16 cellular contexts compared by ENCODE assay signal in the genomic region with DNA sequence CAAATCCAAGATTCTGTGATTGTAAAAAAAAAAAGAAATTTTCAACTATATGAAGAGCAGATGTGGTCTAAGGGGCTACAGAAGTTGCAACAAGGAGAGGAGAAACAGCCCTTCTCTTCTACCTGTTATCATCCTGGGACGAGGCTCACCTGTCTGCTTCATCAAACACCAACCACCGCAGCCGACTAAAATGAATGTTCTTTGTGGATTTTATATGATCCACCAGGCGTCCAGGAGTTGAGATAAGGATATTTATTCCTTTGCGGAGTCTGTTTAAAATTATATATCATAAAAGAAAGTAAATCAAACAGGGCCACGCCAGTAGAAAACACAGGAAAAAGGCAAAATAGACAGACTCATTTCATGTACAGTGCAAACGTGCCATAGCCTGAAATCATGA. TPM values are rescaled to one million over a fixed set of nuclear protein-coding genes. Genes with fewer than 3 reads are reported as not detected.
DNase-seq lines count a peak whose midpoint lies in the region; ATAC-seq and TF ChIP-seq lines count a peak whose summit lies in the region.
"Had no signal": no experiment of that assay in that cellular context is flagged by ENCODE, and none has a peak within 500 bp of the region (broad histone marks: within the 10 kb centered on the region; RNA-seq: fewer than 3 reads in every experiment).

No MANE protein-coding gene starts in this region.

- peaks cover 43% of the 10 kb centered on the region for H3F3A ChIP-seq in GM23248 (ENCODE audit: insufficient read depth)

- H3K4me3 Mint-ChIP-seq in CD8-positive, alpha-beta memory T cell = no peak overlapping the region

- H3K27me3 ChIP-seq in GM23248 (replicated peaks; ENCODE audit: insufficient read depth) (no peaks in the 10 kb centered on the region), SJSA1 (replicated peaks) (no peaks in the 10 kb centered on the region), fibroblast of lung (ENCODE audit: control insufficient read depth, insufficient read depth, low read length) (no peaks in the 10 kb centered on the region), osteoblast (ENCODE audit: insufficient read depth, low read length) (no peaks in the 10 kb centered on the region)
- H3K27me3 ChIP-seq in CD8-positive, alpha-beta memory T cell (ENCODE audit: insufficient read depth, low read length, poor library complexity, severe bottlenecking) = no peaks in the 10 kb centered on the region
- H3K27me3 ChIP-seq: BLaER1 treated with 17β-estradiol and CSF1 and Interleukin-3, amounts not matched to agents 10 nM and 100 nM had no signal

- H3K4me1 Mint-ChIP-seq in CD8-positive, alpha-beta memory T cell = no peaks in the 10 kb centered on the region

- POLR2A ChIA-PET in CD8-positive, alpha-beta memory T cell (lab: Charles Lee) = no interaction called here
- POLR2A ChIA-PET in RWPE1 (lab: Yijun Ruan, JAX; ENCODE audit: low non-redundant PET) = no interaction called here

- in situ Hi-C loops in GM23248 (cut with MboI) = no loop called here

- no peaks in the 10 kb centered on the region for H3K27me3 Mint-ChIP-seq in CD8-positive, alpha-beta memory T cell

- H3K4me1 ChIP-seq in GM23248 (ENCODE audit: insufficient read depth) (peaks cover 20% of the 10 kb centered on the region), SJSA1 (replicated peaks) (peaks cover 28% of the 10 kb centered on the region), fibroblast of lung (ENCODE audit: control insufficient read depth, extremely low read depth, insufficient read depth, low read length) (peaks cover 12% of the 10 kb centered on the region), osteoblast (ENCODE audit: insufficient read depth, low read length) (peaks cover 30% of the 10 kb centered on the region)
- no peaks in the 10 kb centered on the region for H3K4me1 ChIP-seq in CD8-positive, alpha-beta memory T cell (ENCODE audit: insufficient read depth, low read length)
- H3K4me1 ChIP-seq: A549; BLaER1 treated with 17β-estradiol and CSF1 and Interleukin-3, amounts not matched to agents 10 nM and 100 nM had no signal

- WGBS in GM23248 (ENCODE audit: low coverage in 1 of 2, low lambda C conversion rate in 2 of 2, missing lambda C conversion rate in 2 of 2), 2 experiments = 98% methylated on average over 7 of the region's 7 CpGs

- TF ChIP-seq CTCF in fibroblast of lung (conservative IDR thresholded peaks at IDR 0.05 in 1 of 2, IDR thresholded peaks at IDR 0.05 in 1 of 2; ENCODE audit: low read depth in 1 of 2, low read length in 2 of 2) (no peak), osteoblast (IDR thresholded peaks at IDR 0.05; ENCODE audit: extremely low read depth, low read depth, low read length) (no peak), omental fat pad (IDR thresholded peaks at IDR 0.05) (no peak), RWPE1 (conservative IDR thresholded peaks at IDR 0.05; ENCODE audit: low read depth) (no peak)

- H4K20me1 ChIP-seq in GM23248 (ENCODE audit: insufficient read depth) (no peaks in the 10 kb centered on the region), fibroblast of lung (ENCODE audit: control insufficient read depth, extremely low read depth, insufficient read depth, low read length) (no peaks in the 10 kb centered on the region), osteoblast (ENCODE audit: insufficient read depth, low read length) (peaks cover 3% of the 10 kb centered on the region)

- H3K36me3 Mint-ChIP-seq in CD8-positive, alpha-beta memory T cell = peaks cover 10 to 93% (median 24%) of the 10 kb centered on the region in 3 donors

- CTCF ChIA-PET in CD8-positive, alpha-beta memory T cell (lab: Charles Lee) = no interaction called here
- CTCF ChIA-PET in RWPE1 (lab: Yijun Ruan, JAX) = no interaction called here

- H3K27ac ChIP-seq in GM23248 = peak overlapping the region; percentile 86
- H3K27ac ChIP-seq in SJSA1 = peak overlapping the region; percentile 68; the same call in 1 of the 2 replicates
- H3K27ac ChIP-seq in fibroblast of lung (ENCODE audit: insufficient read depth, low read length) = peak overlapping the region; percentile 80
- H3K27ac ChIP-seq in osteoblast (ENCODE audit: low read depth, low read length) = peak overlapping the region; percentile 91
- H3K27ac ChIP-seq in CD8-positive, alpha-beta memory T cell (ENCODE audit: low read depth, low read length) = no peak overlapping the region
- no peak overlapping the region for H3K27ac ChIP-seq in RWPE1
- H3K27ac ChIP-seq: A549; BLaER1 treated with 17β-estradiol and CSF1 and Interleukin-3, amounts not matched to agents 10 nM and 100 nM had no signal

- H3K9me2 ChIP-seq in GM23248 (ENCODE audit: insufficient read depth) = no peaks in the 10 kb centered on the region

- H3K4me3 ChIP-seq in GM23248 (no peak overlapping the region), SJSA1 (no peak overlapping the region), fibroblast of lung (replicated peaks in 1 of 4; ENCODE audit: control extremely low read depth in 1 of 4, insufficient read depth in 1 of 4, low read depth in 3 of 4, low read length in 4 of 4) (no peak overlapping the region), osteoblast (ENCODE audit: insufficient read depth, low read length) (no peak overlapping the region)
- H3K4me3 ChIP-seq in CD8-positive, alpha-beta memory T cell (ENCODE audit: low read length) = no peak overlapping the region
- H3K4me3 ChIP-seq: A549; BLaER1 treated with 17β-estradiol and CSF1 and Interleukin-3, amounts not matched to agents 10 nM and 100 nM had no signal

- peaks cover 49% of the 10 kb centered on the region for H3K36me3 ChIP-seq in GM23248 (ENCODE audit: low read depth)
- H3K36me3 ChIP-seq in SJSA1 = peaks cover 67% of the 10 kb centered on the region
- peaks cover 10% of the 10 kb centered on the region for H3K36me3 ChIP-seq in fibroblast of lung (ENCODE audit: control insufficient read depth, insufficient read depth, low read length)
- H3K36me3 ChIP-seq in osteoblast (ENCODE audit: insufficient read depth, low read length) = peaks cover 67% of the 10 kb centered on the region
- peaks cover 48% of the 10 kb centered on the region for H3K36me3 ChIP-seq in CD8-positive, alpha-beta memory T cell (ENCODE audit: insufficient read depth, low read length)

- no peaks in the 10 kb centered on the region for H3K9me3 ChIP-seq in GM23248 (ENCODE audit: low read depth)
- no peaks in the 10 kb centered on the region for H3K9me3 ChIP-seq in SJSA1 (replicated peaks)
- no peaks in the 10 kb centered on the region for H3K9me3 ChIP-seq in fibroblast of lung (ENCODE audit: control insufficient read depth, insufficient read depth, low read depth, low read length)
- no peaks in the 10 kb centered on the region for H3K9me3 ChIP-seq in osteoblast (ENCODE audit: low read depth, low read length)
- H3K9me3 ChIP-seq in CD8-positive, alpha-beta memory T cell (ENCODE audit: low read length) = no peaks in the 10 kb centered on the region
- H3K9me3 ChIP-seq: A549; BLaER1 treated with 17β-estradiol and CSF1 and Interleukin-3, amounts not matched to agents 10 nM and 100 nM had no signal

- no peaks in the 10 kb centered on the region for H3K9me3 Mint-ChIP-seq in CD8-positive, alpha-beta memory T cell

- no peak overlapping the region for H3K27ac Mint-ChIP-seq in CD8-positive, alpha-beta memory T cell

- H3K9ac ChIP-seq in GM23248 (peak overlapping the region; percentile 67), fibroblast of lung (ENCODE audit: insufficient read depth, low read length) (no peak overlapping the region)
- H3K9ac ChIP-seq: BLaER1 treated with 17β-estradiol and CSF1 and Interleukin-3, amounts not matched to agents 10 nM and 100 nM had no signal

- H3K79me2 ChIP-seq in GM23248 (ENCODE audit: insufficient read depth) (no peaks in the 10 kb centered on the region), fibroblast of lung (ENCODE audit: control insufficient read depth, insufficient read depth, low read length) (no peaks in the 10 kb centered on the region), osteoblast (ENCODE audit: insufficient read depth, low read length) (no peaks in the 10 kb centered on the region)

- DNase-seq in GM23248 = no peak
- DNase-seq in SJSA1 (ENCODE audit: low read depth in 1 of 2, low spot score in 2 of 2) = no peak
- no peak for DNase-seq in fibroblast of lung (ENCODE audit: low read depth in 2 of 2)
- DNase-seq in osteoblast (ENCODE audit: insufficient read length, low spot score, missing footprints) = no peak
- no peak for DNase-seq in CD8-positive, alpha-beta memory T cell
- DNase-seq in omental fat pad (ENCODE audit: low spot score) = no peak
- DNase-seq in RWPE1 (ENCODE audit: low spot score) = no peak
- DNase-seq: NCI-H1417, NCI-H187, NCI-H2227 treated with DMSO at 0.1 percent for 48 hours, NCI-H510A treated with DMSO at 0.1 percent for 48 hours, NCI-H774, RPMI8226 had no signal

- no peak for ATAC-seq in omental fat pad (ENCODE audit: low FRiP score)
- ATAC-seq in HG02885 (IDR thresholded peaks at IDR 0.05; ENCODE audit: poor library complexity, unreplicated experiment) = no peak
- ATAC-seq: A549 had no signal

- H2AFZ ChIP-seq in GM23248 = no peak overlapping the region
- H2AFZ ChIP-seq in fibroblast of lung (ENCODE audit: low read length) = no peak overlapping the region
- no peak overlapping the region for H2AFZ ChIP-seq in osteoblast (ENCODE audit: low read length)

- H3K4me2 ChIP-seq in GM23248 (ENCODE audit: unreplicated experiment) (peak overlapping the region; percentile 46), fibroblast of lung (ENCODE audit: extremely low read depth, insufficient read depth, low read length) (no peak overlapping the region), osteoblast (ENCODE audit: insufficient read depth, low read length) (no peak overlapping the region)
- H3K4me2 ChIP-seq: A549; BLaER1 treated with 17β-estradiol and CSF1 and Interleukin-3, amounts not matched to agents 10 nM and 100 nM had no signal

RNA-seq across cellular contexts. Expression of a gene that starts 21.5 kb away (rescaled TPM):
- total RNA-seq in GM23248 (2014; rRNA removed; shearing (Covaris generic)) = 11.0 and 14.9 TPM in 2 replicates
- polyA plus RNA-seq in GM23248 (2016; fragmentation: Nextera tagmentation; extraction: Ambion mirVana) (7.4 and 8.2 TPM in 2 replicates), fibroblast of lung (10.8 and 13.1 TPM in 2 replicates)
- 9.7 and 12.1 TPM in 2 replicates for total RNA-seq in SJSA1 (2014; rRNA removed; shearing (Covaris generic))
- total RNA-seq in fibroblast of lung (9.5 and 10.1 TPM in 2 replicates), osteoblast (10.9 and 11.6 TPM in 2 replicates), omental fat pad (10 to 100 TPM in 2 of 4 donors, 1 to 10 TPM in 2; 8.8 to 28.0 (median 9.9) TPM)
- polyA plus RNA-seq in fibroblast of lung (2012) = 7.3 and 10.7 TPM in 2 replicates
- 8.1 and 9.2 TPM in 2 replicates for polyA minus RNA-seq in fibroblast of lung (ENCODE audit: low replicate concordance)
- total RNA-seq in CD8-positive, alpha-beta memory T cell = 10 to 100 TPM; 28.6 to 31.3 TPM
- polyA plus RNA-seq in CD8-positive, alpha-beta memory T cell = 7.8 TPM

RNA-seq across cellular contexts. Expression of a gene that starts 22.0 kb away (rescaled TPM):
- total RNA-seq in GM23248 (2014; rRNA removed; shearing (Covaris generic)) = 13.0 and 15.8 TPM in 2 replicates
- polyA plus RNA-seq in GM23248 (2016; fragmentation: Nextera tagmentation; extraction: Ambion mirVana) = 4.7 and 4.9 TPM in 2 replicates
- 10.9 and 17.1 TPM in 2 replicates for total RNA-seq in SJSA1 (2014; rRNA removed; shearing (Covaris generic))
- total RNA-seq in fibroblast of lung = 10.8 and 11.4 TPM in 2 replicates
- polyA plus RNA-seq in fibroblast of lung = 6.8 and 7.0 TPM in 2 replicates
- polyA plus RNA-seq in fibroblast of lung (2012) = 9.5 and 10.4 TPM in 2 replicates
- polyA minus RNA-seq in fibroblast of lung (ENCODE audit: low replicate concordance) = 16.2 and 21.7 TPM in 2 replicates
- total RNA-seq in osteoblast = 18.0 and 21.7 TPM in 2 replicates
- 10 to 100 TPM; 21.1 to 23.1 TPM for total RNA-seq in CD8-positive, alpha-beta memory T cell
- 4.3 TPM for polyA plus RNA-seq in CD8-positive, alpha-beta memory T cell
- total RNA-seq in omental fat pad = 10 to 100 TPM in 2 of 4 donors, 1 to 10 TPM in 2; 7.2 to 19.2 (median 10.0) TPM

Comparison
In these comparisons a context has a peak if more than half of its experiments do, and no peak if none do; other contexts are left out.
1. H3K27ac ChIP-seq: peak in GM23248 (single experiment), SJSA1 (single experiment), fibroblast of lung (single experiment) and osteoblast (single experiment); none in CD8-positive, alpha-beta memory T cell (single experiment) and RWPE1 (single experiment).